1 cellular context compared by ENCODE assay signal in the genomic region with DNA sequence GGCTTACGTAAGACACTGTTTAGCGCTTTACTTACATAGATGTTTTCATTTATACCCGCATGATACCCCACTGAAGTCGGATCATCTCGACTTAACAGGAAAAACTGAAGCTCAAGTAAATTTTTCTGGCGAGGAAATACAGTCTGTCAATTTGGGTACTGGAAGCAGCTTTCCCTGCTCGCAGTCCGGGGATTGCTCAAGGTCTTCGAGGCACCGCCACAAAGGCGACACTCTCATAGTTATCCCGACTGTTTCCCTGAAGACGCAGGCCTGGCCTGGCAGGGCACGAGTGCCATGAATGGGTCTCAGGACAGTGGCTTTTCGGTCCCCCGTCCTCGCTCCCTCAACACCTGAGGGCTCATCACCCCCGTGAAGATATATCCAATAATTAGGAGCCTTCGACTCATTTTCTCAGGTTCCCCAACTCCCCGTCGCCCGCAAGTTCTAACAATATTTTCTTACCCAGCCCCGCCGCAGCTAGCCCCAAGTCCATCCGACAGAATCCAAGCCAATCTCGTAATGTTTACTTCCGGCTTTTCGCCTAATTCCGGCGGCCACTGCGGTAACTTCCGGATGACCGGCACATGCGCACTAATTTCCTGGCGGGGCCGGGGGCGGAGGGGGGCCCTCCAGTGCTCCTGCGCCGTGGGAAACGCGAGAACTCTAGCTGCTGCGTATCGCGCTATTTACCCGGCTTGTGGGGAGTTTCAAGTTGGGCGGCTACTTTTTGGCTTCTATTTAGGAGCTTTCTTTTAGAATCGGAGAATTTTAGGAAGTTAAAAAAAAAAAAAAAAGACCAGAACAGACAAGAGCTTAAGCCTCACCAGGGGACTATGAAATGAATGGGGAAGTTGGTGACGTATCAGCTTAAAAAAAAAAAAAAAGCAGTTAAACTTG.
TF ChIP-seq lines count a peak whose summit lies in the region.

TSS of gene SLU7 (minus strand) at position 521 of the 897 bp plus-strand sequence. CDS start 3,787 bp downstream, outside the sequence.

TF ChIP-seq in K562, 482 proteins besides CTCF, POLR2A, EP300 and RAD21 (continued from another document and continues in another):
- no peak for TF ChIP-seq BHLHE40 (IDR thresholded peaks at IDR 0.05; ENCODE audit: low read length)
- TF ChIP-seq, protein P1, sequence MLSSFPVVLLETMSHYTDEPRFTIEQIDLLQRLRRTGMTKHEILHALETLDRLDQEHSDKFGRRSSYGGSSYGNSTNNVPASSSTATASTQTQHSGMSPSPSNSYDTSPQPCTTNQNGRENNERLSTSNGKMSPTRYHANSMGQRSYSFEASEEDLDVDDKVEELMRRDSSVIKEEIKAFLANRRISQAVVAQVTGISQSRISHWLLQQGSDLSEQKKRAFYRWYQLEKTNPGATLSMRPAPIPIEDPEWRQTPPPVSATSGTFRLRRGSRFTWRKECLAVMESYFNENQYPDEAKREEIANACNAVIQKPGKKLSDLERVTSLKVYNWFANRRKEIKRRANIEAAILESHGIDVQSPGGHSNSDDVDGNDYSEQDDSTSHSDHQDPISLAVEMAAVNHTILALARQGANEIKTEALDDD (IDR thresholded peaks at IDR 0.05) = peak; percentile 54; the same call in 1 of the 2 replicates
- no peak for TF ChIP-seq MAFG (tag; conservative IDR thresholded peaks at IDR 0.05)
- no peak for TF ChIP-seq MCM3 (IDR thresholded peaks at IDR 0.05)
- TF ChIP-seq, protein P2, sequence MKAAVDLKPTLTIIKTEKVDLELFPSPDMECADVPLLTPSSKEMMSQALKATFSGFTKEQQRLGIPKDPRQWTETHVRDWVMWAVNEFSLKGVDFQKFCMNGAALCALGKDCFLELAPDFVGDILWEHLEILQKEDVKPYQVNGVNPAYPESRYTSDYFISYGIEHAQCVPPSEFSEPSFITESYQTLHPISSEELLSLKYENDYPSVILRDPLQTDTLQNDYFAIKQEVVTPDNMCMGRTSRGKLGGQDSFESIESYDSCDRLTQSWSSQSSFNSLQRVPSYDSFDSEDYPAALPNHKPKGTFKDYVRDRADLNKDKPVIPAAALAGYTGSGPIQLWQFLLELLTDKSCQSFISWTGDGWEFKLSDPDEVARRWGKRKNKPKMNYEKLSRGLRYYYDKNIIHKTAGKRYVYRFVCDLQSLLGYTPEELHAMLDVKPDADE (conservative IDR thresholded peaks at IDR 0.05; ENCODE audit: control insufficient read depth, low read depth, low read length) = peak; percentile 76; the same call in 1 of the 2 replicates
- TF ChIP-seq FOXJ2 (tag; IDR thresholded peaks at IDR 0.05) = no peak
- TF ChIP-seq, protein P3, sequence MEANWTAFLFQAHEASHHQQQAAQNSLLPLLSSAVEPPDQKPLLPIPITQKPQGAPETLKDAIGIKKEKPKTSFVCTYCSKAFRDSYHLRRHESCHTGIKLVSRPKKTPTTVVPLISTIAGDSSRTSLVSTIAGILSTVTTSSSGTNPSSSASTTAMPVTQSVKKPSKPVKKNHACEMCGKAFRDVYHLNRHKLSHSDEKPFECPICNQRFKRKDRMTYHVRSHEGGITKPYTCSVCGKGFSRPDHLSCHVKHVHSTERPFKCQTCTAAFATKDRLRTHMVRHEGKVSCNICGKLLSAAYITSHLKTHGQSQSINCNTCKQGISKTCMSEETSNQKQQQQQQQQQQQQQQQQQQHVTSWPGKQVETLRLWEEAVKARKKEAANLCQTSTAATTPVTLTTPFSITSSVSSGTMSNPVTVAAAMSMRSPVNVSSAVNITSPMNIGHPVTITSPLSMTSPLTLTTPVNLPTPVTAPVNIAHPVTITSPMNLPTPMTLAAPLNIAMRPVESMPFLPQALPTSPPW (CRISPR knock-in tag; IDR thresholded peaks at IDR 0.05) = peak; percentile 98
- TF ChIP-seq BRD9 (IDR thresholded peaks at IDR 0.05; ENCODE audit: low read depth, partially characterized antibody) = no peak
- no peak for TF ChIP-seq HEY1 (CRISPR knock-in tag; IDR thresholded peaks at IDR 0.05; ENCODE audit: borderline replicate concordance)
- TF ChIP-seq, protein P4, sequence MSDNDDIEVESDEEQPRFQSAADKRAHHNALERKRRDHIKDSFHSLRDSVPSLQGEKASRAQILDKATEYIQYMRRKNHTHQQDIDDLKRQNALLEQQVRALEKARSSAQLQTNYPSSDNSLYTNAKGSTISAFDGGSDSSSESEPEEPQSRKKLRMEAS (CRISPR knock-in tag; IDR thresholded peaks at IDR 0.05) = peak; percentile 52; the same call in 1 of the 2 replicates
- no peak for TF ChIP-seq DDX20 (tag; IDR thresholded peaks at IDR 0.05; ENCODE audit: low read depth)
- no peak for TF ChIP-seq TFAM (CRISPR knock-in tag; conservative IDR thresholded peaks at IDR 0.05)
- TF ChIP-seq, protein P5, sequence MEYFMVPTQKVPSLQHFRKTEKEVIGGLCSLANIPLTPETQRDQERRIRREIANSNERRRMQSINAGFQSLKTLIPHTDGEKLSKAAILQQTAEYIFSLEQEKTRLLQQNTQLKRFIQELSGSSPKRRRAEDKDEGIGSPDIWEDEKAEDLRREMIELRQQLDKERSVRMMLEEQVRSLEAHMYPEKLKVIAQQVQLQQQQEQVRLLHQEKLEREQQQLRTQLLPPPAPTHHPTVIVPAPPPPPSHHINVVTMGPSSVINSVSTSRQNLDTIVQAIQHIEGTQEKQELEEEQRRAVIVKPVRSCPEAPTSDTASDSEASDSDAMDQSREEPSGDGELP (CRISPR knock-in tag; IDR thresholded peaks at IDR 0.05; ENCODE audit: borderline replicate concordance) = peak; percentile 30; the same call in 1 of the 2 replicates
- no peak for TF ChIP-seq NFYB (IDR thresholded peaks at IDR 0.05; ENCODE audit: extremely low read depth, insufficient read length)
- no peak for TF ChIP-seq ZNF140 (CRISPR knock-in tag; IDR thresholded peaks at IDR 0.05)
- TF ChIP-seq POLR2G (IDR thresholded peaks at IDR 0.05; ENCODE audit: low read depth, low read length) = peak; percentile 77
- no peak for TF ChIP-seq ZNF224 (CRISPR knock-in tag; IDR thresholded peaks at IDR 0.05)
- no peak for TF ChIP-seq IRF1 (CRISPR knock-in tag; IDR thresholded peaks at IDR 0.05; ENCODE audit: borderline replicate concordance)
- TF ChIP-seq FOXA3 (CRISPR knock-in tag; conservative IDR thresholded peaks at IDR 0.05 in 1 of 2, IDR thresholded peaks at IDR 0.05 in 1 of 2) = peak in 1 of 2 experiments; percentile 39; a peak in 2 of 4 replicates
- TF ChIP-seq NR2C2 (CRISPR knock-in tag; IDR thresholded peaks at IDR 0.05) = no peak
- peak; percentile 62 for TF ChIP-seq NR2C2 (tag; IDR thresholded peaks at IDR 0.05)
- TF ChIP-seq RBBP5 (IDR thresholded peaks at IDR 0.05; ENCODE audit: borderline replicate concordance, insufficient read depth, low read length, poor library complexity, severe bottlenecking) = peak; percentile 68
- no peak for TF ChIP-seq SETDB1 (IDR thresholded peaks at IDR 0.05; ENCODE audit: low read length)
- no peak for TF ChIP-seq ZNF449 (CRISPR knock-in tag; IDR thresholded peaks at IDR 0.05)
- TF ChIP-seq MBD2 (IDR thresholded peaks at IDR 0.05; ENCODE audit: borderline replicate concordance, low read depth) = 0 out of 2 replicates have a peak, but pooled peaks have one; percentile 51
- no peak for TF ChIP-seq CBX5 (IDR thresholded peaks at IDR 0.05; ENCODE audit: borderline replicate concordance, low read depth)
- 0 out of 2 replicates have a peak, but pooled peaks have one; percentile 10 for TF ChIP-seq ERF (CRISPR knock-in tag; IDR thresholded peaks at IDR 0.05)
- TF ChIP-seq GTF2B (IDR thresholded peaks at IDR 0.05; ENCODE audit: extremely low read depth, insufficient read length) = no peak
- no peak for TF ChIP-seq POLR3A (IDR thresholded peaks at IDR 0.05; ENCODE audit: borderline replicate concordance, extremely low read depth, insufficient read depth, insufficient read length)
- TF ChIP-seq, protein P6, sequence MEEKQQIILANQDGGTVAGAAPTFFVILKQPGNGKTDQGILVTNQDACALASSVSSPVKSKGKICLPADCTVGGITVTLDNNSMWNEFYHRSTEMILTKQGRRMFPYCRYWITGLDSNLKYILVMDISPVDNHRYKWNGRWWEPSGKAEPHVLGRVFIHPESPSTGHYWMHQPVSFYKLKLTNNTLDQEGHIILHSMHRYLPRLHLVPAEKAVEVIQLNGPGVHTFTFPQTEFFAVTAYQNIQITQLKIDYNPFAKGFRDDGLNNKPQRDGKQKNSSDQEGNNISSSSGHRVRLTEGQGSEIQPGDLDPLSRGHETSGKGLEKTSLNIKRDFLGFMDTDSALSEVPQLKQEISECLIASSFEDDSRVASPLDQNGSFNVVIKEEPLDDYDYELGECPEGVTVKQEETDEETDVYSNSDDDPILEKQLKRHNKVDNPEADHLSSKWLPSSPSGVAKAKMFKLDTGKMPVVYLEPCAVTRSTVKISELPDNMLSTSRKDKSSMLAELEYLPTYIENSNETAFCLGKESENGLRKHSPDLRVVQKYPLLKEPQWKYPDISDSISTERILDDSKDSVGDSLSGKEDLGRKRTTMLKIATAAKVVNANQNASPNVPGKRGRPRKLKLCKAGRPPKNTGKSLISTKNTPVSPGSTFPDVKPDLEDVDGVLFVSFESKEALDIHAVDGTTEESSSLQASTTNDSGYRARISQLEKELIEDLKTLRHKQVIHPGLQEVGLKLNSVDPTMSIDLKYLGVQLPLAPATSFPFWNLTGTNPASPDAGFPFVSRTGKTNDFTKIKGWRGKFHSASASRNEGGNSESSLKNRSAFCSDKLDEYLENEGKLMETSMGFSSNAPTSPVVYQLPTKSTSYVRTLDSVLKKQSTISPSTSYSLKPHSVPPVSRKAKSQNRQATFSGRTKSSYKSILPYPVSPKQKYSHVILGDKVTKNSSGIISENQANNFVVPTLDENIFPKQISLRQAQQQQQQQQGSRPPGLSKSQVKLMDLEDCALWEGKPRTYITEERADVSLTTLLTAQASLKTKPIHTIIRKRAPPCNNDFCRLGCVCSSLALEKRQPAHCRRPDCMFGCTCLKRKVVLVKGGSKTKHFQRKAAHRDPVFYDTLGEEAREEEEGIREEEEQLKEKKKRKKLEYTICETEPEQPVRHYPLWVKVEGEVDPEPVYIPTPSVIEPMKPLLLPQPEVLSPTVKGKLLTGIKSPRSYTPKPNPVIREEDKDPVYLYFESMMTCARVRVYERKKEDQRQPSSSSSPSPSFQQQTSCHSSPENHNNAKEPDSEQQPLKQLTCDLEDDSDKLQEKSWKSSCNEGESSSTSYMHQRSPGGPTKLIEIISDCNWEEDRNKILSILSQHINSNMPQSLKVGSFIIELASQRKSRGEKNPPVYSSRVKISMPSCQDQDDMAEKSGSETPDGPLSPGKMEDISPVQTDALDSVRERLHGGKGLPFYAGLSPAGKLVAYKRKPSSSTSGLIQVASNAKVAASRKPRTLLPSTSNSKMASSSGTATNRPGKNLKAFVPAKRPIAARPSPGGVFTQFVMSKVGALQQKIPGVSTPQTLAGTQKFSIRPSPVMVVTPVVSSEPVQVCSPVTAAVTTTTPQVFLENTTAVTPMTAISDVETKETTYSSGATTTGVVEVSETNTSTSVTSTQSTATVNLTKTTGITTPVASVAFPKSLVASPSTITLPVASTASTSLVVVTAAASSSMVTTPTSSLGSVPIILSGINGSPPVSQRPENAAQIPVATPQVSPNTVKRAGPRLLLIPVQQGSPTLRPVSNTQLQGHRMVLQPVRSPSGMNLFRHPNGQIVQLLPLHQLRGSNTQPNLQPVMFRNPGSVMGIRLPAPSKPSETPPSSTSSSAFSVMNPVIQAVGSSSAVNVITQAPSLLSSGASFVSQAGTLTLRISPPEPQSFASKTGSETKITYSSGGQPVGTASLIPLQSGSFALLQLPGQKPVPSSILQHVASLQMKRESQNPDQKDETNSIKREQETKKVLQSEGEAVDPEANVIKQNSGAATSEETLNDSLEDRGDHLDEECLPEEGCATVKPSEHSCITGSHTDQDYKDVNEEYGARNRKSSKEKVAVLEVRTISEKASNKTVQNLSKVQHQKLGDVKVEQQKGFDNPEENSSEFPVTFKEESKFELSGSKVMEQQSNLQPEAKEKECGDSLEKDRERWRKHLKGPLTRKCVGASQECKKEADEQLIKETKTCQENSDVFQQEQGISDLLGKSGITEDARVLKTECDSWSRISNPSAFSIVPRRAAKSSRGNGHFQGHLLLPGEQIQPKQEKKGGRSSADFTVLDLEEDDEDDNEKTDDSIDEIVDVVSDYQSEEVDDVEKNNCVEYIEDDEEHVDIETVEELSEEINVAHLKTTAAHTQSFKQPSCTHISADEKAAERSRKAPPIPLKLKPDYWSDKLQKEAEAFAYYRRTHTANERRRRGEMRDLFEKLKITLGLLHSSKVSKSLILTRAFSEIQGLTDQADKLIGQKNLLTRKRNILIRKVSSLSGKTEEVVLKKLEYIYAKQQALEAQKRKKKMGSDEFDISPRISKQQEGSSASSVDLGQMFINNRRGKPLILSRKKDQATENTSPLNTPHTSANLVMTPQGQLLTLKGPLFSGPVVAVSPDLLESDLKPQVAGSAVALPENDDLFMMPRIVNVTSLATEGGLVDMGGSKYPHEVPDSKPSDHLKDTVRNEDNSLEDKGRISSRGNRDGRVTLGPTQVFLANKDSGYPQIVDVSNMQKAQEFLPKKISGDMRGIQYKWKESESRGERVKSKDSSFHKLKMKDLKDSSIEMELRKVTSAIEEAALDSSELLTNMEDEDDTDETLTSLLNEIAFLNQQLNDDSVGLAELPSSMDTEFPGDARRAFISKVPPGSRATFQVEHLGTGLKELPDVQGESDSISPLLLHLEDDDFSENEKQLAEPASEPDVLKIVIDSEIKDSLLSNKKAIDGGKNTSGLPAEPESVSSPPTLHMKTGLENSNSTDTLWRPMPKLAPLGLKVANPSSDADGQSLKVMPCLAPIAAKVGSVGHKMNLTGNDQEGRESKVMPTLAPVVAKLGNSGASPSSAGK (IDR thresholded peaks at IDR 0.05) = no peak
- TF ChIP-seq GABPA (tag; conservative IDR thresholded peaks at IDR 0.05; ENCODE audit: low read depth) = peak; percentile 94
